In genomic region chr1:215728206-215728605, GRCh38 we compare ENCODE assay signal across 26 cellular contexts.
"Had no signal": no experiment of that assay in that cellular context is flagged by ENCODE, and none has a peak within 500 bp of the region (broad histone marks: within the 10 kb centered on the region; RNA-seq: fewer than 3 reads in every experiment).

No MANE protein-coding gene starts in this region.

- H3K4me1 ChIP-seq: adrenal gland, breast epithelium had no signal

- H3K27me3 ChIP-seq: adrenal gland, breast epithelium had no signal

- H3K27me3 Mint-ChIP-seq: activated CD4-positive, alpha-beta memory T cell treated with anti-CD3 and anti-CD28 coated beads, Interleukin-2, amount 10 ng/mL, durations not matched to agents 7 days and 5 days; activated CD4-positive, alpha-beta T cell treated with anti-CD3 and anti-CD28 coated beads, Interleukin-2, amount 10 ng/mL, durations not matched to agents 24 days and 14 days; activated naive CD4-positive, alpha-beta T cell treated with anti-CD3 and anti-CD28 coated beads, Interleukin-2, amount 10 ng/mL, durations not matched to agents 7 days and 5 days; activated naive CD8-positive, alpha-beta T cell treated with anti-CD3 and anti-CD28 coated beads for 36 hours; T-helper 17 cell had no signal

- H3K4me1 Mint-ChIP-seq: activated CD4-positive, alpha-beta memory T cell treated with anti-CD3 and anti-CD28 coated beads, Interleukin-2, amount 10 ng/mL, durations not matched to agents 7 days and 5 days; activated CD4-positive, alpha-beta T cell treated with anti-CD3 and anti-CD28 coated beads, Interleukin-2, amount 10 ng/mL, durations not matched to agents 24 days and 14 days; activated naive CD4-positive, alpha-beta T cell treated with anti-CD3 and anti-CD28 coated beads, Interleukin-2, amount 10 ng/mL, durations not matched to agents 7 days and 5 days; activated naive CD8-positive, alpha-beta T cell treated with anti-CD3 and anti-CD28 coated beads for 36 hours; T-helper 17 cell; WTC11 had no signal

- H3K9me3 Mint-ChIP-seq: activated CD4-positive, alpha-beta T cell treated with anti-CD3 and anti-CD28 coated beads, Interleukin-2, amount 10 ng/mL, durations not matched to agents 24 days and 14 days; activated naive CD4-positive, alpha-beta T cell treated with anti-CD3 and anti-CD28 coated beads, Interleukin-2, amount 10 ng/mL, durations not matched to agents 7 days and 5 days; activated naive CD8-positive, alpha-beta T cell treated with anti-CD3 and anti-CD28 coated beads for 36 hours; activated T-helper 2 cell treated with anti-CD3 and anti-CD28 coated beads, Interferon-gamma antibody, Interleukin-2, Interleukin-4, amounts not matched to agents 10 μg/mL and 5 μg/mL and 100 μg/mL, durations not matched to agents 14 hours and 24 hours and 36 hours had no signal

- ATAC-seq: activated T-cell treated with anti-CD3 and anti-CD28 coated beads, Interleukin-2, amount 50 U/mL, for 72 hours; T-helper 17 cell; WTC11 had no signal

- H3K9me3 ChIP-seq: adrenal gland, breast epithelium had no signal

- H3K36me3 Mint-ChIP-seq: activated naive CD4-positive, alpha-beta T cell treated with anti-CD3 and anti-CD28 coated beads, Interleukin-2, amount 10 ng/mL, durations not matched to agents 7 days and 5 days; activated naive CD8-positive, alpha-beta T cell treated with anti-CD3 and anti-CD28 coated beads for 36 hours had no signal

- DNase-seq: activated CD4-positive, alpha-beta memory T cell treated with anti-CD3 and anti-CD28 coated beads, Interleukin-2, amount 10 ng/mL, durations not matched to agents 7 days and 5 days; activated CD4-positive, alpha-beta T cell treated with anti-CD3 and anti-CD28 coated beads for 1 hour; activated CD4-positive, alpha-beta T cell treated with anti-CD3 and anti-CD28 coated beads, Interleukin-2, amount 10 ng/mL, durations not matched to agents 24 days and 14 days; activated gamma-delta T cell treated with Interleukin-2 at 50 U/mL for 16 hours; activated naive CD4-positive, alpha-beta T cell treated with anti-CD3 and anti-CD28 coated beads, Interleukin-2, amount 10 ng/mL, durations not matched to agents 7 days and 5 days; activated naive CD8-positive, alpha-beta T cell treated with anti-CD3 and anti-CD28 coated beads for 36 hours; activated T-cell treated with anti-CD3 and anti-CD28 coated beads for 4 hours; activated T-cell treated with anti-CD3 and anti-CD28 coated beads, Interleukin-2, amount 50 U/mL, for 72 hours; adrenal gland; aorta; caudate nucleus; Kasumi-1; KBM-7; NCI-H1092 treated with DMSO at 0.1 percent for 48 hours; NCI-H1417 treated with DMSO at 0.1 percent for 48 hours; NCI-H1694; NCI-H2029; NCI-H2107; NCI-H446; NCI-H524; SIG-M5; T-helper 17 cell; T-helper 9 cell had no signal

- H3K4me3 ChIP-seq: adrenal gland, breast epithelium had no signal

- H3K27ac Mint-ChIP-seq: activated CD4-positive, alpha-beta memory T cell treated with anti-CD3 and anti-CD28 coated beads, Interleukin-2, amount 10 ng/mL, durations not matched to agents 7 days and 5 days; activated CD4-positive, alpha-beta T cell treated with anti-CD3 and anti-CD28 coated beads, Interleukin-2, amount 10 ng/mL, durations not matched to agents 24 days and 14 days; activated naive CD4-positive, alpha-beta T cell treated with anti-CD3 and anti-CD28 coated beads, Interleukin-2, amount 10 ng/mL, durations not matched to agents 7 days and 5 days; activated naive CD8-positive, alpha-beta T cell treated with anti-CD3 and anti-CD28 coated beads for 36 hours; activated T-cell treated with anti-CD3 and anti-CD28 coated beads, Interleukin-2, amount 50 U/mL, for 72 hours; activated T-helper 2 cell treated with anti-CD3 and anti-CD28 coated beads, Interferon-gamma antibody, Interleukin-2, Interleukin-4, amounts not matched to agents 10 μg/mL and 5 μg/mL and 100 μg/mL, durations not matched to agents 14 hours and 24 hours and 36 hours; T-helper 17 cell; WTC11 had no signal

- H3K4me3 Mint-ChIP-seq: activated CD4-positive, alpha-beta memory T cell treated with anti-CD3 and anti-CD28 coated beads, Interleukin-2, amount 10 ng/mL, durations not matched to agents 7 days and 5 days; activated CD4-positive, alpha-beta T cell treated with anti-CD3 and anti-CD28 coated beads, Interleukin-2, amount 10 ng/mL, durations not matched to agents 24 days and 14 days; activated naive CD4-positive, alpha-beta T cell treated with anti-CD3 and anti-CD28 coated beads, Interleukin-2, amount 10 ng/mL, durations not matched to agents 7 days and 5 days; activated naive CD8-positive, alpha-beta T cell treated with anti-CD3 and anti-CD28 coated beads for 36 hours; activated T-cell treated with anti-CD3 and anti-CD28 coated beads, Interleukin-2, amount 50 U/mL, for 72 hours; T-helper 17 cell; WTC11 had no signal

- H3K36me3 ChIP-seq: adrenal gland, breast epithelium had no signal

- H3K27ac ChIP-seq: adrenal gland, breast epithelium had no signal
